23 cellular contexts compared by ENCODE assay signal in the genomic region with DNA sequence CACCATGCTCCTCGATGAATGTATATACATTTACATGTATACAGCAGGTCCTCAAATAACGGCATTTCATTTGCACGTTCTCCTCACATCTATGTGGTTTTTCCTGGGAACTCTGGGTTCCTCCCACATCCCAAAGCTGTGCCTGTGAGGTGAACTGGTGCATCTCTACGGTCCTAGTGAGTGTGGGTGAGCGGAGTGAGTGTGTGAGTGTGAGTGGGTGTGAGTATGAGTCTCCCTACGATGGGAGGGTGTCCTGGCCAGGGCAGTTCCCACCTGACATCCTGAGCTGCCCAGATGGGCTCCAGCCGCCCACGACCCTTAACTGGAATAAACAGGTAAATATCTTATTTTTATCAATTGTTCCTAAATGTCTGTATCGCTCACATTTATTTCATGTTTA.
"Had no signal": no experiment of that assay in that cellular context is flagged by ENCODE, and none has a peak within 500 bp of the region (broad histone marks: within the 10 kb centered on the region; RNA-seq: fewer than 3 reads in every experiment).

No MANE protein-coding gene starts in this region.

- H3K27me3 Mint-ChIP-seq: naive thymus-derived CD4-positive, alpha-beta T cell; natural killer cell treated with Interleukin-12 subunit alpha and Interleukin-12 subunit beta and Interleukin-15 and Interleukin-18, amount 100 ng/mL, for 72 hours; stimulated activated memory B cell treated with anti-CD40 and anti-IgM and Interleukin-4, amounts not matched to agents 10 μg/mL and 1 μg/mL and 100 μg/mL, for 72 hours; stimulated activated naive CD8-positive, alpha-beta T cell treated with anti-CD3 and anti-CD28 coated beads, Interleukin-15, amount 100 ng/mL, for 72 hours; type B pancreatic cell had no signal

- H3K4me3 Mint-ChIP-seq: immature natural killer cell; naive thymus-derived CD4-positive, alpha-beta T cell; natural killer cell treated with Interleukin-12 subunit alpha and Interleukin-12 subunit beta and Interleukin-15 and Interleukin-18, amount 100 ng/mL, for 72 hours; stimulated activated memory B cell treated with anti-CD40 and anti-IgM and Interleukin-4, amounts not matched to agents 10 μg/mL and 1 μg/mL and 100 μg/mL, for 72 hours; stimulated activated naive CD8-positive, alpha-beta T cell treated with anti-CD3 and anti-CD28 coated beads, Interleukin-15, amount 100 ng/mL, for 72 hours; type B pancreatic cell had no signal

- DNase-seq: hypothalamus; immature natural killer cell; kidney; left colon; left ventricle myocardium inferior; mesendoderm; midbrain; mucosa of descending colon; naive thymus-derived CD4-positive, alpha-beta T cell; ovary; right lobe of liver; stimulated activated CD4-positive, alpha-beta T cell treated with anti-CD3 and anti-CD28 coated beads, Interleukin-1b, Interleukin-23, amount 100 ng/mL, for 48 hours; stimulated activated CD4-positive, alpha-beta T cell treated with anti-CD3 and anti-CD28 coated beads, Interleukin-2, amount 100 ng/mL, for 48 hours; stimulated activated CD4-positive, alpha-beta T cell treated with anti-CD3 and anti-CD28 coated beads, Interleukin-4, amount 100 ng/mL, for 4 hours; stimulated activated CD8-positive, alpha-beta memory T cell treated with anti-CD3 and anti-CD28 coated beads, Interleukin-4, amount 100 ng/mL, for 48 hours; stimulated activated naive CD4-positive, alpha-beta T cell treated with Interleukin-2 at 50 U/mL for 16 hours; stimulated activated naive CD8-positive, alpha-beta T cell treated with anti-CD3 and anti-CD28 coated beads, Interleukin-15, amount 100 ng/mL, for 72 hours; substantia nigra; uterus had no signal

- H3K9me3 Mint-ChIP-seq: immature natural killer cell; natural killer cell treated with Interleukin-12 subunit alpha and Interleukin-12 subunit beta and Interleukin-15 and Interleukin-18, amount 100 ng/mL, for 72 hours; stimulated activated memory B cell treated with anti-CD40 and anti-IgM and Interleukin-4, amounts not matched to agents 10 μg/mL and 1 μg/mL and 100 μg/mL, for 72 hours; stimulated activated naive CD8-positive, alpha-beta T cell treated with anti-CD3 and anti-CD28 coated beads, Interleukin-15, amount 100 ng/mL, for 72 hours; type B pancreatic cell had no signal

- ATAC-seq: left colon; mucosa of descending colon; naive thymus-derived CD4-positive, alpha-beta T cell; natural killer cell treated with Interleukin-12 subunit alpha and Interleukin-12 subunit beta and Interleukin-15 and Interleukin-18, amount 100 ng/mL, for 72 hours; stimulated activated memory B cell treated with anti-CD40 and anti-IgM and Interleukin-4, amounts not matched to agents 10 μg/mL and 1 μg/mL and 100 μg/mL, for 72 hours; stimulated activated naive CD8-positive, alpha-beta T cell treated with anti-CD3 and anti-CD28 coated beads, Interleukin-15, amount 100 ng/mL, for 72 hours had no signal

- H3K27ac Mint-ChIP-seq: immature natural killer cell; naive thymus-derived CD4-positive, alpha-beta T cell; natural killer cell treated with Interleukin-12 subunit alpha and Interleukin-12 subunit beta and Interleukin-15 and Interleukin-18, amount 100 ng/mL, for 72 hours; progenitor cell of endocrine pancreas; stimulated activated memory B cell treated with anti-CD40 and anti-IgM and Interleukin-4, amounts not matched to agents 10 μg/mL and 1 μg/mL and 100 μg/mL, for 72 hours; stimulated activated naive CD8-positive, alpha-beta T cell treated with anti-CD3 and anti-CD28 coated beads, Interleukin-15, amount 100 ng/mL, for 72 hours; type B pancreatic cell had no signal
